1 cellular context compared by ENCODE assay signal in the genomic region with DNA sequence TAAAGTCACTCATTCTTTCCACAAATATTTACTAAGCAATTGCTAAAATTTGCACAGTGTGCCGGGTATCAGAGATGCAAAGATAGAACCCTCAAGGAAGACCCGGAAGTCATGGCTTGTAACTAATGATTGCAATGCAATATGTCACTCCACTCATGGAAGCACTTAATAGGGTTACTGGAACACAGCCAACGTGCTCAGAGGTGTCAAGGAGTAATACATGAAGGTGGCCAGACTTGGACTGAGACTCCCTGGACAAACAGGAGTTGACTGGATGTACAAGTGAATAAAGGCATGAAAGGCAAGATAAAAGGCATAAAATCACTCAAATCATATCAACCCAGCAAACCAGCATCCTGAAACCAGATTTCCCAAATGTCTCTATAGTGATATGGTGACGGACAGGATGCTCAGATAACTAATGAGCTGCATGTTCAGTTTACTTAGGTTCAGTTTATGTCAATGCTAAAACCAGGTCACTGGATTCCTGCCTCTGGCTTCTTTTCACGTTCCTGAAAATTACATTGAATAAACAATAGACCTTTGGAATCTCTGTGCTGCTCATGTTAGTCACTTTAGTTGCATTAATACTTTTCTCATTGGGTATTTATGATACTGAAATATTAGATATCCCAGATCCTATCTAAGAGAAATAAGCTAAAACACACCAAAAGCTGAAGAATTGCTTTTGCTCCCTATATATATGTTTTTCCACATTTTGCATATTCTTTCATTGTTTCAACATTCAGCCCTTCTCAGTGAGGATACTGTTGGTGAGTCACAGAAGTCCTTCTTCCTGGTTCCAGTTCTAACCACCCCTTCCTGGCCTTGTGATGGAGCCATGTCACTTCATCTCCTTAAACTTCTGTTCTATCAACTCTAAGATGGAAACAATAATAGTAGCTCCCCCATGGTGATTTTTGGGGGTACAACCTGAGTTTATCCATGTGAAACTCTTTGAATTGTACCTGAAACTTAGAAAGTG.
TF ChIP-seq lines count a peak whose summit lies in the region.

No MANE protein-coding gene starts in this region.

TF ChIP-seq in SK-N-SH, 30 proteins besides CTCF, POLR2A, EP300 and RAD21 (continued from another document):
- TF ChIP-seq TCF12 (IDR thresholded peaks at IDR 0.05), result peak; percentile 42; the same call in 1 of the 2 replicates
- no peak for TF ChIP-seq RXRA (IDR thresholded peaks at IDR 0.05; ENCODE audit: borderline replicate concordance, low read depth)
- TF ChIP-seq CHD2 (IDR thresholded peaks at IDR 0.05; ENCODE audit: low read length, partially characterized antibody), result peak; percentile 60
- TF ChIP-seq RCOR1 (IDR thresholded peaks at IDR 0.05; ENCODE audit: low read length), result peak; percentile 90
